ENCODE assay signal across 16 cellular contexts in the genomic region with DNA sequence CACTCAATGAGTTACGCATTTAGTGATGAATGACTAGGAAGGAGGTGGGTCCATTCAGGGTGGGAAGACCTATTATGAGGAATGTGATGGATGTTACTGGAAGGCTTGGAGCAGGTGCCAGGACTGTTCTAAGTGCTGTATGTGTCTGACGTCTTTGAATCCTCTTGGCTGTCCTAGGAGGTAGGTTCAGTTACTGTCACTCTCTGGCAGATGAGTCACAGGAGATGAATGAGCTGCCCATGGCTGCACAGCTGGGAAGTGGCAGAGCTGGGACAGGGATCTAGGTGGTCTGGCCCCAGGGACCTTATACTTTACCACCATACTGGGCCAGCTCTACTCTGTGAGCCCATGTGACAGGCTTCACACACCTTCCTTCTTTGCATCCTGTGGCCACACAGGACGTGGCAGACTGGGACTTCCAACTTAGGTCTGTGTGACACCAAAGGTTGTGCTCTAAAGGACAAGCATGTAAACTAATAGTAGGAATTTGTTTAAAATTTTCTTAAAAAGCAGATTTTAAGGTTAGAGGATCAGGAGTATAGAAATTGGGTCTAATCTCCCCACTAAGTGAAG. TPM values are rescaled to one million over a fixed set of nuclear protein-coding genes. Genes with fewer than 3 reads are reported as not detected.
DNase-seq lines count a peak whose midpoint lies in the region; ATAC-seq and TF ChIP-seq lines count a peak whose summit lies in the region.
"Had no signal": no experiment of that assay in that cellular context is flagged by ENCODE, and none has a peak within 500 bp of the region (broad histone marks: within the 10 kb centered on the region; RNA-seq: fewer than 3 reads in every experiment).

No MANE protein-coding gene starts in this region.

- no peaks in the 10 kb centered on the region for H3K79me1 ChIP-seq in mesendoderm (ENCODE audit: low read length)

- no peaks in the 10 kb centered on the region for H3K27me3 Mint-ChIP-seq in activated naive CD8-positive, alpha-beta T cell treated with anti-CD3 and anti-CD28 coated beads for 36 hours
- H3K27me3 Mint-ChIP-seq in chondrocyte (ENCODE audit: low read depth) = no peaks in the 10 kb centered on the region

- H4K5ac ChIP-seq in mesendoderm (ENCODE audit: low read length) = no peak overlapping the region

- no peak overlapping the region for H3K4me3 ChIP-seq in mesendoderm (ENCODE audit: low read length)
- H3K4me3 ChIP-seq: coronary artery, SJCRH30 had no signal

- no peak overlapping the region for H3K9ac ChIP-seq in mesendoderm (ENCODE audit: low read length)

- H3K4ac ChIP-seq in mesendoderm (ENCODE audit: low read depth, low read length) = no peak overlapping the region

- H3K9me3 Mint-ChIP-seq in activated naive CD8-positive, alpha-beta T cell treated with anti-CD3 and anti-CD28 coated beads for 36 hours = no peaks in the 10 kb centered on the region
- H3K9me3 Mint-ChIP-seq in chondrocyte (ENCODE audit: low read depth) = no peaks in the 10 kb centered on the region

- no peak overlapping the region for H4K8ac ChIP-seq in mesendoderm (ENCODE audit: low read depth, low read length)

- DNase-seq in EH (ENCODE audit: low read depth) (peak; percentile 32), posterior vena cava (ENCODE audit: low spot score) (peak; percentile 34), mesendoderm (no peak), NCI-H2227 (lab: John Stamatoyannopoulos, UW; ENCODE audit: unreplicated experiment) (no peak), chondrocyte (ENCODE audit: low spot score) (no peak)
- DNase-seq in activated naive CD8-positive, alpha-beta T cell treated with anti-CD3 and anti-CD28 coated beads for 36 hours = no peak
- DNase-seq: activated naive CD4-positive, alpha-beta T cell treated with Interleukin-2 at 50 U/mL for 16 hours; Calu3; foreskin melanocyte; NCI-H1930; NCI-H524 had no signal

- no peak overlapping the region for H3K56ac ChIP-seq in mesendoderm (ENCODE audit: low read length)

- H3K4me1 Mint-ChIP-seq in activated naive CD8-positive, alpha-beta T cell treated with anti-CD3 and anti-CD28 coated beads for 36 hours = peaks cover 57% of the 10 kb centered on the region
- peaks cover 51% of the 10 kb centered on the region for H3K4me1 Mint-ChIP-seq in chondrocyte (ENCODE audit: low read depth)

- H3K36me3 Mint-ChIP-seq in activated naive CD8-positive, alpha-beta T cell treated with anti-CD3 and anti-CD28 coated beads for 36 hours = peaks cover 9% of the 10 kb centered on the region
- peaks cover 3% of the 10 kb centered on the region for H3K36me3 Mint-ChIP-seq in chondrocyte (ENCODE audit: low read depth)

- H2BK5ac ChIP-seq in mesendoderm (ENCODE audit: low read length) = no peak overlapping the region

- no peak overlapping the region for H3K18ac ChIP-seq in mesendoderm (ENCODE audit: low read length)

- no peak for TF ChIP-seq CTCF in chondrocyte (IDR thresholded peaks at IDR 0.05)

- H3K4me2 ChIP-seq in mesendoderm (ENCODE audit: low read length) = no peak overlapping the region

- H2BK15ac ChIP-seq in mesendoderm (replicated peaks; ENCODE audit: low read depth) = no peak overlapping the region

- H2BK120ac ChIP-seq in mesendoderm (ENCODE audit: low read depth, low read length) = no peak overlapping the region

- peak overlapping the region; percentile 20 for H3K27ac Mint-ChIP-seq in activated naive CD8-positive, alpha-beta T cell treated with anti-CD3 and anti-CD28 coated beads for 36 hours
- no peak overlapping the region for H3K27ac Mint-ChIP-seq in chondrocyte (ENCODE audit: unreplicated experiment)

- no peak overlapping the region for H3K23ac ChIP-seq in mesendoderm (ENCODE audit: low read length)

- H3K79me2 ChIP-seq in mesendoderm (ENCODE audit: control insufficient read depth, insufficient read depth, low read length) = no peaks in the 10 kb centered on the region

- no peaks in the 10 kb centered on the region for H3K27me3 ChIP-seq in mesendoderm (ENCODE audit: insufficient read depth, low read length, poor library complexity)
- H3K27me3 ChIP-seq: SJCRH30 had no signal

- H3K4me1 ChIP-seq in mesendoderm (ENCODE audit: control insufficient read depth, low read depth, low read length) = no peaks in the 10 kb centered on the region

- intact Hi-C loops in posterior vena cava (cut with DNase I) = no loop called here

- peak; percentile 45 for ATAC-seq in HG02642 (IDR thresholded peaks at IDR 0.05; ENCODE audit: poor library complexity, unreplicated experiment)
- ATAC-seq in GM18907 (IDR thresholded peaks at IDR 0.05; ENCODE audit: unreplicated experiment) = no peak
- ATAC-seq: HCT116 had no signal

- no CpG with 5 or more reads among the region's 3 CpGs for WGBS in mesendoderm (ENCODE audit: extremely low coverage, insufficient coverage, low lambda C conversion rate)

- H3K4me3 Mint-ChIP-seq in activated naive CD8-positive, alpha-beta T cell treated with anti-CD3 and anti-CD28 coated beads for 36 hours = no peak overlapping the region
- H3K4me3 Mint-ChIP-seq in chondrocyte (ENCODE audit: unreplicated experiment) = no peak overlapping the region

- H2AK5ac ChIP-seq in mesendoderm (ENCODE audit: low read length) = no peak overlapping the region

- H3K27ac ChIP-seq in mesendoderm (ENCODE audit: low read depth, low read length) = no peak overlapping the region
- H3K27ac ChIP-seq: coronary artery, SJCRH30 had no signal

- no peaks in the 10 kb centered on the region for H3K36me3 ChIP-seq in mesendoderm (ENCODE audit: control insufficient read depth, insufficient read depth, low read length)
- H3K36me3 ChIP-seq: SJCRH30 had no signal

RNA-seq across cellular contexts. Expression of gene TCTN1, which starts 24.0 kb away (rescaled TPM):
- total RNA-seq in activated naive CD8-positive, alpha-beta T cell treated with anti-CD3 and anti-CD28 coated beads for 36 hours = 10 to 100 TPM; 11.0 to 13.6 TPM
- total RNA-seq in posterior vena cava = 10 to 100 TPM; 24.0 to 35.8 TPM
- polyA plus RNA-seq in mesendoderm (2013, experiment 1 of 2) = 11.7 TPM
- 12.2 TPM for polyA plus RNA-seq in mesendoderm (2013, experiment 2 of 2)
- total RNA-seq in chondrocyte = 32.9 to 55.1 TPM (median 37.1 TPM) in 3 replicates

RNA-seq across cellular contexts. Expression of gene HVCN1, which starts 51.0 kb away (rescaled TPM):
- 10 to 100 TPM; 47.4 to 49.1 TPM for total RNA-seq in activated naive CD8-positive, alpha-beta T cell treated with anti-CD3 and anti-CD28 coated beads for 36 hours
- total RNA-seq in posterior vena cava (1 to 10 TPM; 3.6 to 8.5 TPM), chondrocyte (1.2 to 1.3 TPM (median 1.2 TPM) in 3 replicates)
- polyA plus RNA-seq in mesendoderm (2013, experiment 1 of 2) = 4.6 TPM
- polyA plus RNA-seq in mesendoderm (2013, experiment 2 of 2) = 4.3 TPM

RNA-seq across cellular contexts. Expression of gene PPTC7, which starts 54.8 kb away (rescaled TPM):
- total RNA-seq in activated naive CD8-positive, alpha-beta T cell treated with anti-CD3 and anti-CD28 coated beads for 36 hours = 10 to 100 TPM; 46.2 to 48.3 TPM
- total RNA-seq in posterior vena cava = 10 to 100 TPM; 21.5 to 34.5 TPM
- 13.6 TPM for polyA plus RNA-seq in mesendoderm (2013, experiment 1 of 2)
- 13.6 TPM for polyA plus RNA-seq in mesendoderm (2013, experiment 2 of 2)
- 10.9 to 15.3 TPM (median 13.9 TPM) in 3 replicates for total RNA-seq in chondrocyte

Comparison
In these comparisons a context has a peak if more than half of its experiments do, and no peak if none do; other contexts are left out.
1. DNase-seq: peak in EH (single experiment) and posterior vena cava (single experiment); none in activated naive CD8-positive, alpha-beta T cell treated with anti-CD3 and anti-CD28 coated beads for 36 hours (single experiment), mesendoderm (single experiment), NCI-H2227 (single experiment) and chondrocyte (single experiment).
2. RNA of gene HVCN1, which starts 51.0 kb away (total RNA-seq): 47.4 to 49.1 TPM in activated naive CD8-positive, alpha-beta T cell treated with anti-CD3 and anti-CD28 coated beads for 36 hours; 3.6 to 8.5 TPM in posterior vena cava and 1.2 to 1.3 TPM in chondrocyte; every median in the first group is over 4 times any median in the second.